In the genomic region with DNA sequence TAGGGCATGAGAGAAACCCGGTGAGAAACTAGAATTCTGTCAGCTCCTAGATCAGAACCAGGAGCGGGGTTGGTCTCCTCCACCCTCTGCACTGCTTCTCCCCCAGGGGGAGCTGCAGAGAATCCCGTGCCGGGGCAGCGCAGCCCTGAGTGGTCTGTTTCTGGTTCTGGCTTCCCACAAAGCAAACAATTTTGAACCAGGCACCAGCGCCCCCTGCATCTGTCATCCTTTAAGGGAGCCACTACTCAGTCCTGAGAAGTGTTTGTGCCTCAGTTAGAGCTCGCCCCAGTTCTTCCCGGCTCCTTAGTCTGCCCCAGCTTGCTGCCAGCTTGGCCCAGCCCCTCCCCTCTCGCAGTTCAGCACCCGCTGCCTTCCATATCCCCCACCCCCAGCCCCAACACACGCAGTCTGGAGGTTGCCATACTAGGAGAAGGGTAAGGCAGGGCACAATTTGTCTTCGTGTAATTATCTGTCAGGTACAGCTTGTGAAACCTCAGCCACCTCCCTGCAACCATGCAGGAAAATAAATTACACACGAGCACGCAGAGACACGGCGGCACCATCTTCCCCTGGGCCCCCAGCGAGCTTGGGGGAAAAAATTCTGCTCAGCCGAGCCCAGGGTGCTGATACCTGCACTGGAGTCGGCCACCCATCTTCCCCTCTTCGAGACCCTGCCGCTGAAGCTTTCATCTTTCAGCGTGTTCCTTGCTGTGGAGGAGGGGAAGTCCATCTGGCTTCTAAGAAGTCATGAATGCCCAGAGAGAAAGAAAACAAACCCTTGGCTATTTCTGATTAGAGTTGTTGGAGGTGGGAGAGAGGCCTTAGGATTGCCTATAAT, we compare ENCODE assay signal across 9 cellular contexts.
A peak's percentile ranks its signal among the peaks of the same experiment; 100 is the strongest.
DNase-seq lines count a peak whose midpoint lies in the region; ATAC-seq and TF ChIP-seq lines count a peak whose summit lies in the region.
"Had no signal": no experiment of that assay in that cellular context is flagged by ENCODE, and none has a peak within 500 bp of the region (broad histone marks: within the 10 kb centered on the region; RNA-seq: fewer than 3 reads in every experiment).

No MANE protein-coding gene starts in this region.

- no peaks in the 10 kb centered on the region for H3K9me3 ChIP-seq in PC-3 (ENCODE audit: low read length)
- no peaks in the 10 kb centered on the region for H3K9me3 ChIP-seq in gastrocnemius medialis

- peaks cover 45% of the 10 kb centered on the region for H3K27me3 Mint-ChIP-seq in activated naive CD8-positive, alpha-beta T cell

- H3K9me3 Mint-ChIP-seq in activated naive CD8-positive, alpha-beta T cell (ENCODE audit: low read depth) = no peaks in the 10 kb centered on the region
- H3K9me3 Mint-ChIP-seq: natural killer cell treated with Interleukin-12 subunit alpha and Interleukin-12 subunit beta and Interleukin-15 and Interleukin-18, amount 100 ng/mL, for 72 hours had no signal

- POLR2A ChIA-PET in PC-3 (lab: Charles Lee; ENCODE audit: unreplicated experiment) = no interaction called here

- H3K4me2 ChIP-seq in PC-3 (ENCODE audit: low read length) = peak overlapping the region; percentile 31

- H3K4me3 ChIP-seq in PC-3 (ENCODE audit: low read length) = no peak overlapping the region
- H3K4me3 ChIP-seq in gastrocnemius medialis = no peak overlapping the region

- in situ Hi-C loops in gastrocnemius medialis (cut with MboI; ENCODE audit: low sequenced_read_pairs in 4 of 4) = loop anchor here in 1 of 4 donors (25.0 kb wide), 1 partner anchor 531 kb away; the partner anchor contains the start of gene FCRL4

- H3K36me3 ChIP-seq in PC-3 (ENCODE audit: low read depth, low read length) = no peaks in the 10 kb centered on the region
- H3K36me3 ChIP-seq in gastrocnemius medialis = no peaks in the 10 kb centered on the region

- TF ChIP-seq POLR2A in gastrocnemius medialis (IDR thresholded peaks at IDR 0.05) = no peak

- H3F3A ChIP-seq in PC-3 (ENCODE audit: low read length, unreplicated experiment) = no peaks in the 10 kb centered on the region

- H3K27ac ChIP-seq in PC-3 (ENCODE audit: low read length) (no peak overlapping the region), gastrocnemius medialis (no peak overlapping the region)

- H3K4me1 Mint-ChIP-seq in activated naive CD8-positive, alpha-beta T cell (ENCODE audit: low read depth) = peaks cover 16% of the 10 kb centered on the region

- ATAC-seq in PC-3 (peak; percentile 43), left ventricle myocardium superior (peak; percentile 71), gastrocnemius medialis (peak; percentile 18 to 21), GM21786 (IDR thresholded peaks at IDR 0.05; ENCODE audit: unreplicated experiment) (no peak)

- H3K4me1 ChIP-seq in PC-3 (ENCODE audit: insufficient read depth, low read length) (no peaks in the 10 kb centered on the region), gastrocnemius medialis (no peaks in the 10 kb centered on the region)

- H3K27me3 ChIP-seq in PC-3 (ENCODE audit: low read length) (peaks cover 54% of the 10 kb centered on the region), gastrocnemius medialis (peaks cover 0 to 23% (median 3%) of the 10 kb centered on the region in 3 donors)

- intact Hi-C loops in PC-3 (cut with micrococcal nuclease) (no loop called here), left ventricle myocardium superior (cut with micrococcal nuclease) (no loop called here), gastrocnemius medialis (cut with DNase I; ENCODE audit: low total_unique reads) (no loop called here)

- H3K36me3 Mint-ChIP-seq in activated naive CD8-positive, alpha-beta T cell = no peaks in the 10 kb centered on the region
- H3K36me3 Mint-ChIP-seq: natural killer cell treated with Interleukin-12 subunit alpha and Interleukin-12 subunit beta and Interleukin-15 and Interleukin-18, amount 100 ng/mL, for 72 hours had no signal

- no peaks in the 10 kb centered on the region for H3K79me2 ChIP-seq in PC-3 (ENCODE audit: low read length)

- TF ChIP-seq CTCF in PC-3 (conservative IDR thresholded peaks at IDR 0.05; ENCODE audit: low read depth, low read length) (peak; percentile 63), gastrocnemius medialis (IDR thresholded peaks at IDR 0.05 in 4 of 5, conservative IDR thresholded peaks at IDR 0.05 in 1 of 5) (peak in 2 of 5 experiments; percentile 34 to 47)

- CTCF ChIA-PET in PC-3 (lab: Charles Lee) = interaction anchor here (0.7 to 1.8 kb wide), 3 partner anchors 126 to 158 kb away, joined by 3 to 7 read pairs (median 3); no protein-coding TSS in a partner anchor

- no TSS peak for BruUV-seq in PC-3 (replicated peaks; lab: Mats Ljungman, UMichigan)

- peak in 4 of 6 experiments; percentile 17 to 54 (median 34) for DNase-seq in stimulated activated naive CD4-positive, alpha-beta T cell (lab: John Stamatoyannopoulos, UW)
- no peak for DNase-seq in stimulated activated naive CD4-positive, alpha-beta T cell treated with Interleukin-2 at 50 U/mL for 16 hours (lab: John Stamatoyannopoulos, UW)
- DNase-seq in PC-3 (peak; percentile 32), left ventricle myocardium superior (peak; percentile 55), gastrocnemius medialis (no peak), GM19238 (ENCODE audit: insufficient read length, low spot score) (no peak)

- no peaks in the 10 kb centered on the region for H3K9me2 ChIP-seq in PC-3 (replicated peaks; ENCODE audit: low read length)

- no peak overlapping the region for H3K9ac ChIP-seq in PC-3 (ENCODE audit: low read length)

- 0 out of 2 replicates have a peak, but pooled peaks cover 3% of the 10 kb centered on the region for H4K20me1 ChIP-seq in PC-3 (ENCODE audit: low read length)

- no peak overlapping the region for H3K27ac Mint-ChIP-seq in activated naive CD8-positive, alpha-beta T cell
- H3K27ac Mint-ChIP-seq: natural killer cell treated with Interleukin-12 subunit alpha and Interleukin-12 subunit beta and Interleukin-15 and Interleukin-18, amount 100 ng/mL, for 72 hours had no signal

- H2AFZ ChIP-seq in PC-3 (ENCODE audit: low read length) = peak overlapping the region; percentile 50

- peak overlapping the region; percentile 47 for H3K4me3 Mint-ChIP-seq in activated naive CD8-positive, alpha-beta T cell
- H3K4me3 Mint-ChIP-seq: natural killer cell treated with Interleukin-12 subunit alpha and Interleukin-12 subunit beta and Interleukin-15 and Interleukin-18, amount 100 ng/mL, for 72 hours had no signal

Comparison
In these comparisons a context has a peak if more than half of its experiments do, and no peak if none do; other contexts are left out.
1. DNase-seq: peak in stimulated activated naive CD4-positive, alpha-beta T cell (4 of 6), PC-3 (single experiment) and left ventricle myocardium superior (single experiment); none in stimulated activated naive CD4-positive, alpha-beta T cell treated with Interleukin-2 at 50 U/mL for 16 hours (single experiment), gastrocnemius medialis (0 of 2) and GM19238 (single experiment).